28 cellular contexts compared by ENCODE assay signal in genomic region chr2:42042956-42043355, GRCh38. TPM values are rescaled to one million over a fixed set of nuclear protein-coding genes. Genes with fewer than 3 reads are reported as not detected.
"Had no signal": no experiment of that assay in that cellular context is flagged by ENCODE, and none has a peak within 500 bp of the region (broad histone marks: within the 10 kb centered on the region; RNA-seq: fewer than 3 reads in every experiment).

No MANE protein-coding gene starts in this region.

- H3K4me3 ChIP-seq: breast epithelium, SK-N-MC had no signal

- DNase-seq: activated B cell treated with CpG ODN at 0.5 μM for 24 hours; activated CD4-positive, alpha-beta memory T cell treated with anti-CD3 and anti-CD28 coated beads for 36 hours; activated CD4-positive, alpha-beta T cell treated with anti-CD3 and anti-CD28 coated beads for 1 hour; activated CD4-positive, alpha-beta T cell treated with anti-CD3 and anti-CD28 coated beads, Interleukin-2, amount 10 ng/mL, durations not matched to agents 7 days and 5 days; activated CD8-positive, alpha-beta memory T cell treated with anti-CD3 and anti-CD28 coated beads for 24 hours; activated naive CD4-positive, alpha-beta T cell; activated T-cell treated with anti-CD3 and anti-CD28 coated beads, Interleukin-2, amount 50 U/mL, for 4 hours; aorta; caudate nucleus; Karpas-422; MM.1S; NCI-H1105; NCI-H1436; NCI-H1694 treated with DMSO at 0.1 percent for 48 hours; NCI-H2029 treated with DMSO at 0.1 percent for 48 hours; NCI-H345; NCI-H510A; NCI-H69; NK-92 treated with Interleukin-12 subunit alpha and Interleukin-12 subunit beta, amount 100 ng/mL, for 24 hours; OCI-M1; RPMI8226; T-cell; T-helper 2 cell; T1000 had no signal

- H3K4me1 Mint-ChIP-seq: activated CD4-positive, alpha-beta T cell treated with anti-CD3 and anti-CD28 coated beads, Interleukin-2, amount 10 ng/mL, durations not matched to agents 7 days and 5 days; activated T-helper 17 cell treated with anti-CD3 and anti-CD28 coated beads, Interleukin-2, amount 50 U/mL, for 72 hours had no signal

- H3K27ac Mint-ChIP-seq: activated B cell treated with CpG ODN at 0.5 μM for 24 hours; activated CD4-positive, alpha-beta memory T cell treated with anti-CD3 and anti-CD28 coated beads for 36 hours; activated CD4-positive, alpha-beta T cell treated with anti-CD3 and anti-CD28 coated beads, Interleukin-2, amount 10 ng/mL, durations not matched to agents 7 days and 5 days; activated naive CD4-positive, alpha-beta T cell treated with anti-CD3 and anti-CD28 coated beads, Interleukin-2, amount 50 U/mL, for 24 hours; activated T-helper 17 cell treated with anti-CD3 and anti-CD28 coated beads, Interleukin-2, amount 50 U/mL, for 72 hours; T-cell had no signal

- H3K4me3 Mint-ChIP-seq: activated B cell treated with CpG ODN at 0.5 μM for 24 hours; activated CD4-positive, alpha-beta memory T cell treated with anti-CD3 and anti-CD28 coated beads for 36 hours; activated CD4-positive, alpha-beta T cell treated with anti-CD3 and anti-CD28 coated beads, Interleukin-2, amount 10 ng/mL, durations not matched to agents 7 days and 5 days; activated naive CD4-positive, alpha-beta T cell treated with anti-CD3 and anti-CD28 coated beads, Interleukin-2, amount 50 U/mL, for 24 hours; activated T-cell treated with anti-CD3 and anti-CD28 coated beads, Interleukin-2, amount 50 U/mL, for 4 hours; activated T-helper 17 cell treated with anti-CD3 and anti-CD28 coated beads, Interleukin-2, amount 50 U/mL, for 72 hours; T-cell had no signal

- H3K36me3 ChIP-seq: breast epithelium had no signal

- H3K36me3 Mint-ChIP-seq: activated CD4-positive, alpha-beta memory T cell treated with anti-CD3 and anti-CD28 coated beads for 36 hours; activated naive CD4-positive, alpha-beta T cell treated with anti-CD3 and anti-CD28 coated beads, Interleukin-2, amount 50 U/mL, for 24 hours; T-cell had no signal

- H3K27me3 ChIP-seq: breast epithelium had no signal

- H3K9me3 Mint-ChIP-seq: activated B cell treated with CpG ODN at 0.5 μM for 24 hours; activated CD4-positive, alpha-beta memory T cell treated with anti-CD3 and anti-CD28 coated beads for 36 hours; activated CD4-positive, alpha-beta T cell treated with anti-CD3 and anti-CD28 coated beads, Interleukin-2, amount 10 ng/mL, durations not matched to agents 7 days and 5 days; activated naive CD4-positive, alpha-beta T cell treated with anti-CD3 and anti-CD28 coated beads, Interleukin-2, amount 50 U/mL, for 24 hours; activated T-cell treated with anti-CD3 and anti-CD28 coated beads, Interleukin-2, amount 50 U/mL, for 4 hours; activated T-helper 17 cell treated with anti-CD3 and anti-CD28 coated beads, Interleukin-2, amount 50 U/mL, for 72 hours; T-cell had no signal

RNA-seq across cellular contexts. Expression of gene PKDCC, which starts 4.9 kb away (rescaled TPM):
- total RNA-seq: activated B cell treated with CpG ODN at 0.5 μM for 24 hours; activated CD4-positive, alpha-beta memory T cell treated with anti-CD3 and anti-CD28 coated beads for 36 hours; activated CD4-positive, alpha-beta T cell treated with anti-CD3 and anti-CD28 coated beads, Interleukin-2, amount 10 ng/mL, durations not matched to agents 7 days and 5 days; activated T-helper 17 cell treated with anti-CD3 and anti-CD28 coated beads, Interleukin-2, amount 50 U/mL, for 72 hours had no signal
